7 cellular contexts compared by ENCODE assay signal in the genomic region with DNA sequence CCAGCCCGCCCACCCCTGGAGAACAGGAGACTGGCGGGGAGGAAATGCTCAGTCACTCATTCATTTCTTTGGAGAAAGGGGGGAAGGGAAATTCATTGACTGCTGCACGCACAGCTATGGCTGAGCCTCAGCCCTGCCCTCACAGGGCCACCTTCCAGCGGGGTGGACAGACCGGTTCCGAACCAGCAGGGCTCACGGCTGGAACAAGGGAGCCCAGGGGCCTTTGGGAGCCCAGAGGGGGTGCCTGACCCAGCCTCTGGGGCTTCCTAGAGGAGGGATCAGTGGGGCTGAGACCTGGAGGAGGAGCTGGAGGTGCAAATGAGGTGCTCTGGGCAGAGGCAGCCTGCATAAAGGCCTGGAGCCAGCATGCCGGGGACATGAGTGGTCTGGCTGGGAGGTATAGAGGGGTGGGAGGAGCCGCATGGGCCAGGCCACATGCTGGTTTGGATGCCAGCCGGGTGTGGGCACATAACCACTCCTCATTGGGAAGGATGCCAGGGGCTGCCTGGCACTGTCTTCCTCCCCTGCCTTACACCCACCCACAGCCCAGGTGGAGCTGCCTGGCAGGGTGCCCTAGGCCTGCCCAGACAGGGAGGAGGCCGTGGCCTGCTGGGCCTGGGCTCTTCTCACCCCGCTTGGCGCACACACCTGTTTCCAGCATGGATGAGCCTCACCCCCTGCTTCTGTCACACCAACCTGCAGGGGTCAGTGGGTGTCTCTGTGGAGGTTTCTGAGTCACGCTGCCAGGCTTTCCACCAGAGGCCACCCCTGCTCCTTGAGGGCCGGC. TPM values are rescaled to one million over a fixed set of nuclear protein-coding genes. Genes with fewer than 3 reads are reported as not detected.
A peak's percentile ranks its signal among the peaks of the same experiment; 100 is the strongest.
DNase-seq lines count a peak whose midpoint lies in the region; ATAC-seq, FAIRE-seq and TF ChIP-seq lines count a peak whose summit lies in the region.

No MANE protein-coding gene starts in this region.

- FAIRE-seq in HTR-8/SVneo (lab: Jason Lieb, UNC): peak; percentile 84

- POLR2A ChIA-PET in Panc1 (lab: Charles Lee): no interaction called here

- H3K27ac ChIP-seq in Panc1 (ENCODE audit: low read length) (no peak overlapping the region), parathyroid adenoma (peak overlapping the region; percentile 66)

- intact Hi-C loops in Panc1 (cut with micrococcal nuclease; ENCODE audit: unreplicated experiment): no loop called here

- no peak overlapping the region for H3K9ac ChIP-seq in parathyroid adenoma

- CTCF ChIA-PET in Panc1 (lab: Charles Lee): no interaction called here

- peak overlapping the region; percentile 33 for H3K4me2 ChIP-seq in parathyroid adenoma (ENCODE audit: low read length)

- no peaks in the 10 kb centered on the region for H3K27me3 ChIP-seq in Panc1 (ENCODE audit: control insufficient read depth, insufficient read depth, low read length)
- H3K27me3 ChIP-seq in parathyroid adenoma (ENCODE audit: control insufficient read depth, insufficient read depth, low read length): no peaks in the 10 kb centered on the region

- BruUV-seq in Panc1 (replicated peaks; lab: Mats Ljungman, UMichigan): no TSS peak

- H3K4me1 ChIP-seq in Panc1 (ENCODE audit: control insufficient read depth, insufficient read depth, low read length): no peaks in the 10 kb centered on the region; the same call in 1 of the 2 replicates
- peaks cover 11% of the 10 kb centered on the region for H3K4me1 ChIP-seq in parathyroid adenoma

- H3K4me3 ChIP-seq in Panc1 (ENCODE audit: low read depth in 2 of 2, low read length in 2 of 2) (no peak overlapping the region), fibroblast of the aortic adventitia (ENCODE audit: low read depth, low read length) (no peak overlapping the region), parathyroid adenoma (ENCODE audit: low read depth, low read length) (no peak overlapping the region)

- peaks cover 8% of the 10 kb centered on the region for H3K79me2 ChIP-seq in parathyroid adenoma

- peak; percentile 46 for DNase-seq in HTR-8/SVneo (ENCODE audit: insufficient read length, low spot score)
- no peak for DNase-seq in Panc1 (ENCODE audit: low read depth, low spot score)
- DNase-seq in fibroblast of the aortic adventitia (ENCODE audit: low read depth): peak; percentile 28
- no peak for DNase-seq in KBM-7

- H3K36me3 ChIP-seq in Panc1 (ENCODE audit: control insufficient read depth, insufficient read depth, low read length): peaks cover 2% of the 10 kb centered on the region; the same call in 1 of the 2 replicates
- H3K36me3 ChIP-seq in parathyroid adenoma (ENCODE audit: control insufficient read depth, insufficient read depth, low read length): no peaks in the 10 kb centered on the region

- no peak for TF ChIP-seq CTCF in Panc1 (IDR thresholded peaks at IDR 0.05)
- TF ChIP-seq CTCF in fibroblast of the aortic adventitia (IDR thresholded peaks at IDR 0.05; ENCODE audit: insufficient read depth, low read length): no peak
- TF ChIP-seq CTCF in parathyroid adenoma (IDR thresholded peaks at IDR 0.05): no peak

- H3K9me3 ChIP-seq in Panc1 (ENCODE audit: control insufficient read depth, insufficient read depth, low read depth, low read length) (no peaks in the 10 kb centered on the region), parathyroid adenoma (ENCODE audit: control insufficient read depth, low read length) (no peaks in the 10 kb centered on the region)

- ATAC-seq in Panc1: peak; percentile 49
- no peak for ATAC-seq in HG02970 (IDR thresholded peaks at IDR 0.05; ENCODE audit: low FRiP score, unreplicated experiment)
- ATAC-seq in HG03135 (IDR thresholded peaks at IDR 0.05; ENCODE audit: unreplicated experiment): no peak

- in situ Hi-C loops in Panc1 (cut with HindIII; ENCODE audit: low pct_unique_long_range_greater_than_20kb, low sequenced_read_pairs): no loop called here
- in situ Hi-C loops in KBM-7 (cut with MboI; ENCODE audit: low pct_unique_long_range_greater_than_20kb, low sequenced_read_pairs): no loop called here

- peak overlapping the region; percentile 38 for H2AFZ ChIP-seq in parathyroid adenoma

RNA-seq across cellular contexts. Expression of a gene that starts 26.9 kb away (rescaled TPM):
- total RNA-seq in Panc1 (2021; ENCODE audit: unreplicated experiment): 58.1 TPM
- polyA plus RNA-seq in Panc1 (2012; ENCODE audit: insufficient read length): 60.4 TPM
- total RNA-seq in fibroblast of the aortic adventitia (ENCODE audit: low replicate concordance): 14.9 and 52.4 TPM in 2 replicates

RNA-seq across cellular contexts. Expression of a gene that starts 39.6 kb away (rescaled TPM):
- total RNA-seq in Panc1 (2021; ENCODE audit: unreplicated experiment) (5.4 TPM), fibroblast of the aortic adventitia (ENCODE audit: low replicate concordance) (8.5 and 26.9 TPM in 2 replicates)
- polyA plus RNA-seq in Panc1 (2012; ENCODE audit: insufficient read length): 6.9 TPM

RNA-seq across cellular contexts. Expression of a gene that starts 55.0 kb away (rescaled TPM):
- total RNA-seq in Panc1 (2021; ENCODE audit: unreplicated experiment) (not detected), fibroblast of the aortic adventitia (ENCODE audit: low replicate concordance) (not detected in 2 replicates)
- polyA plus RNA-seq in Panc1 (2012; ENCODE audit: insufficient read length): not detected

Comparison
In these comparisons a context has a peak if more than half of its experiments do, and no peak if none do; other contexts are left out.
1. DNase-seq: peak in HTR-8/SVneo (single experiment) and fibroblast of the aortic adventitia (single experiment); none in Panc1 (single experiment) and KBM-7 (single experiment).